ENCODE assay signal across 1 cellular context in the genomic region with DNA sequence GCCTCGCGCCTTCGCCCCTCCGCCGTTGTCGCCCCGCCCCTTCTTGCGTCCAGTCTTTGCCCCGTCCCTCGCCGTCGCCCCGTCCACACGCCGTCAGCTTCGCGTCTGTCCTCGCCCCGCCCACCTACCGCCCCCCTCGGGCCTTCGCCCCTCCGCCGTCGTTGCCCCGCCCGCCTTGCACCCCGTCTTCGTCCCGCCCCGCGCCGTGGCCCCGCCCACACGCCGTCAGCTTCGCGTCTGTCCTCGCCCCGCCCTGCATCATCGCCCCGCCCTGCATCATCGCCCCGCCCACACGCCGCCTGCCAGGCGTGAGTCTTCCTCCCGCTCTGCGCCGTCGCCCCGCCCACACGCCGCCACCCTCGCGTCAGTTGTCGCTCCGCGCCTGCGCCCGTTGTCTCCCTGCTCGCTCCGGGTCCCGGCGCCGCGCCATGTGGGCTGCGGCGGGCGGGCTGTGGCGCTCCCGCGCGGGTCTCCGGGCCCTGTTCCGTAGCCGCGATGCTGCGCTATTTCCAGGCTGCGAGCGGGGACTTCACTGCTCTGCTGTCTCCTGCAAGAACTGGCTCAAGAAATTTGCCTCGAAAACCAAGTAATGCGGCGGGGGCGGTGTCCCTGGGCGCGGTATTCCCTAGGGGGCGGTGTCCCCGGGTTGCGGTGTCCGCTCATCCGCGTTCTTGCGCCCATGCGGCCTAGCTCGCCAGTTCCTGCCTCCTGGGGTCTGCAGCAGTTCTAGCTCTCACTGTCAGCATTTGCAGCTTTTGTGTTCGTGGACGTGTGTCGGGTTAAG.
TF ChIP-seq lines count a peak whose summit lies in the region.

A gene with protein sequence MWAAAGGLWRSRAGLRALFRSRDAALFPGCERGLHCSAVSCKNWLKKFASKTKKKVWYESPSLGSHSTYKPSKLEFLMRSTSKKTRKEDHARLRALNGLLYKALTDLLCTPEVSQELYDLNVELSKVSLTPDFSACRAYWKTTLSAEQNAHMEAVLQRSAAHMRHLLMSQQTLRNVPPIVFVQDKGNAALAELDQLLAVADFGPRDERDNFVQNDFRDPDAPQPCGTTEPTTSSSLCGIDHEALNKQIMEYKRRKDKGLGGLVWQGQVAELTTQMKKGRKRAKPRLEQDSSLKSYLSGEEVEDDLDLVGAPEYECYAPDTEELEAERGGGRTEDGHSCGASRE (plus strand): TSS at position 367 of the 784 bp plus-strand sequence. CDS start 62 bp downstream, at position 429.

TF ChIP-seq in WTC11, 78 proteins besides CTCF, POLR2A, EP300 and RAD21 (continued from another document):
- TF ChIP-seq AR (CRISPR knock-in tag; IDR thresholded peaks at IDR 0.05) = no peak
